Comparison of ENCODE assay signal across 8 cellular contexts in the genomic region with DNA sequence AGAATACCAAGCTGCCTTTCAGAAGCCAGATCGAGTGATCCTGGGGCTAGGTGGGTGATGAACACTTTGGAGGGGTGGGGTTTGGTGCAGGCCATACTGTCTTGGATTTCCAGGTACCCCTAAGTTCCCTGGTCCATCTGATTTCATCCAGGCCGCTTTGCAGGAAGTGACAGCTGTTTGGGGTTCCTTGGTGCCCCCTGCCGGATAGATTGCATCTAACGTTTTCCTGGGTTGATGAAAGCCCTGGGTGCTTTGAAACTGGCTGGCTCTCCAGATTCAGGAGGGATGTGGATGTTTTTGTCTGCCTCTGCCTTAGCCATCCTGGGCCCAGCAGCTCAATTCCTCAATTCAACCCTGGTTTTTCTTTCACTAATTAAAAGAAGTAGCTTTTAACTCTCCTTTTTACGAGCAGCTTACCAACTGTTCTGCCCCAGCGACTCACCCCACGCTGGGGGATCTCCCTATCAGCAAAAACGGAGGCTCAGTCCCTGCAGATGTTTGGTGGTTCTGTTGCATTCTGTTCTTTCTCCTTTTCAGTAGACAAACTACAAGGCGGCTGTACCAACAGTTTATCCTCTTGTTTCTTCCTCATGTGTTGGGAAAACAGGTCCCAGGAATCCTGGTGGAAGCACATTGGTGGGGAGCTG. TPM values are rescaled to one million over a fixed set of nuclear protein-coding genes. Genes with fewer than 3 reads are reported as not detected.
DNase-seq lines count a peak whose midpoint lies in the region; ATAC-seq lines count a peak whose summit lies in the region.

No MANE protein-coding gene starts in this region.

- H3K36me3 Mint-ChIP-seq in activated CD4-positive, alpha-beta memory T cell treated with anti-CD3 and anti-CD28 coated beads for 36 hours = no peaks in the 10 kb centered on the region
- no peaks in the 10 kb centered on the region for H3K36me3 Mint-ChIP-seq in memory B cell

- peak; percentile 90 for ATAC-seq in GM18868 (IDR thresholded peaks at IDR 0.05; ENCODE audit: unreplicated experiment)
- peak; percentile 81 for ATAC-seq in HG03135 (IDR thresholded peaks at IDR 0.05; ENCODE audit: unreplicated experiment)
- ATAC-seq in memory B cell (ENCODE audit: low read depth) = peak; percentile 78

- POLR2A ChIA-PET in activated CD4-positive, alpha-beta memory T cell treated with anti-CD3 and anti-CD28 coated beads for 36 hours (lab: Charles Lee) = interaction anchor here (1.2 kb wide), 1 partner anchor 77 kb away, joined by 5 read pairs; no protein-coding TSS in a partner anchor

- DNase-seq in AG20443 (ENCODE audit: low spot score) = peak; percentile 83
- DNase-seq in NCI-H526 treated with DMSO at 0.1 percent for 48 hours (lab: John Stamatoyannopoulos, UW) = peak; percentile 47
- DNase-seq in activated CD4-positive, alpha-beta memory T cell treated with anti-CD3 and anti-CD28 coated beads for 36 hours = peak; percentile 83
- DNase-seq in effector CD8-positive, alpha-beta T cell (lab: John Stamatoyannopoulos, UW) = peak; percentile 35
- peak; percentile 52 to 53 for DNase-seq in memory B cell (ENCODE audit: low spot score in 2 of 2)
- DNase-seq in stimulated activated CD8-positive, alpha-beta memory T cell treated with anti-CD3 and anti-CD28 coated beads, Interleukin-15, amount 100 ng/mL, for 48 hours (ENCODE audit: low read depth in 2 of 2) = peak; percentile 32 to 42

- no peaks in the 10 kb centered on the region for H3K9me3 Mint-ChIP-seq in activated CD4-positive, alpha-beta memory T cell treated with anti-CD3 and anti-CD28 coated beads for 36 hours
- H3K9me3 Mint-ChIP-seq in memory B cell = no peaks in the 10 kb centered on the region

- H3K27me3 Mint-ChIP-seq in activated CD4-positive, alpha-beta memory T cell treated with anti-CD3 and anti-CD28 coated beads for 36 hours = peaks cover 6% of the 10 kb centered on the region
- H3K27me3 Mint-ChIP-seq in memory B cell = peaks cover 11% of the 10 kb centered on the region

- no peak overlapping the region for H3K4me3 Mint-ChIP-seq in activated CD4-positive, alpha-beta memory T cell treated with anti-CD3 and anti-CD28 coated beads for 36 hours
- H3K4me3 Mint-ChIP-seq in memory B cell = no peak overlapping the region

- H3K4me1 Mint-ChIP-seq in activated CD4-positive, alpha-beta memory T cell treated with anti-CD3 and anti-CD28 coated beads for 36 hours (ENCODE audit: low read depth) = no peaks in the 10 kb centered on the region
- H3K4me1 Mint-ChIP-seq in memory B cell = no peaks in the 10 kb centered on the region

- intact Hi-C loops in activated CD4-positive, alpha-beta memory T cell treated with anti-CD3 and anti-CD28 coated beads for 36 hours (cut with micrococcal nuclease) = loop anchor here (1.0 kb wide), 1 partner anchor 77 kb away; no protein-coding TSS in a partner anchor

- H3K27ac Mint-ChIP-seq in activated CD4-positive, alpha-beta memory T cell treated with anti-CD3 and anti-CD28 coated beads for 36 hours = no peak overlapping the region
- H3K27ac Mint-ChIP-seq in memory B cell = no peak overlapping the region

- CTCF ChIA-PET in activated CD4-positive, alpha-beta memory T cell treated with anti-CD3 and anti-CD28 coated beads for 36 hours (lab: Charles Lee) = interaction anchor here (0.7 to 7.7 kb wide), 19 partner anchors 8 to 192 kb away, joined by 3 to 246 read pairs (median 4); no protein-coding TSS in a partner anchor

RNA-seq across cellular contexts. Expression of a gene that starts 37.1 kb away (rescaled TPM):
- under 1 TPM; 0.52 to 0.58 TPM for total RNA-seq in activated CD4-positive, alpha-beta memory T cell treated with anti-CD3 and anti-CD28 coated beads for 36 hours

Comparison
In these comparisons a context has a peak if more than half of its experiments do, and no peak if none do; other contexts are left out.
1. Peak in every context shown above with its lines: DNase-seq and ATAC-seq.